In the genomic region with DNA sequence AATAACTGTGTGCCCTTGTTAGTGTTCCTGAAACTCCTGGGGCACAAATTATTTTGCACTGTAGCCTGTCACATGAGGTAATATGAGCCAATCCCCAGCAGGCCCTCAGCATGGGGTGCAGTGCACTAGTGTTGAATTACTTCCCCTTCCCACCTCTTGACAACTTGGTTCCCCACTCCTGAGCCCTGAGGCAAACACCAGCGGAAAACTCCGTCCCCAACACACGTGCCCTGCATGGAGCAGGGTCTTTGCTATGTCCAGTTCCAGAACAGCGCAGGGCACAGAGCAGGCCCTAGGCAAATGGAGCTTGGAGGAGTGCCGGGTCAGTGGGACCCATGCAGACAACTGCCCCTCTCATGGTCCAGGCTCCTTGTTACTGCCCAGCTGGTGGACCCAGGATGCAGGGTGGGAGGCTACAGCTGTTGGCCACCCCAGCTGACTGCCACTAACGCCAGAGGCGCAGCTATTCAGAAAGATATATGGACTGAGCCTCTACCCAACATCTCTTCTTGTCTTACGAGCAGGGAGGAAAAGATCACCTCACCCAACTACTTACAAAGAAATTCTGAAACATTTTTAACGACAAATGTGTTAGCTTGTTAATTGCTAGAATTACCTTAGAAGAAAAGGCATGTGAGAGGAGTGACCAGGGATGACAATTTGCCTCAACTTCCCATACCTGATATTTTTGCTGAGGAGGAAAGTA, we compare ENCODE assay signal across 2 cellular contexts.
TF ChIP-seq lines count a peak whose summit lies in the region.

No MANE protein-coding gene starts in this region.

TF ChIP-seq in HepG2, 621 proteins besides CTCF, POLR2A, EP300 and RAD21:
- TF ChIP-seq, protein P1, sequence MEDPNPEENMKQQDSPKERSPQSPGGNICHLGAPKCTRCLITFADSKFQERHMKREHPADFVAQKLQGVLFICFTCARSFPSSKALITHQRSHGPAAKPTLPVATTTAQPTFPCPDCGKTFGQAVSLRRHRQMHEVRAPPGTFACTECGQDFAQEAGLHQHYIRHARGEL (CRISPR knock-in tag; IDR thresholded peaks at IDR 0.05), result no peak
- TF ChIP-seq ZSCAN22 (CRISPR knock-in tag; IDR thresholded peaks at IDR 0.05) (no peak), ARHGAP35 (CRISPR knock-in tag; IDR thresholded peaks at IDR 0.05; ENCODE audit: borderline replicate concordance) (no peak), JUNB (CRISPR knock-in tag; IDR thresholded peaks at IDR 0.05; ENCODE audit: borderline replicate concordance) (no peak)
- TF ChIP-seq, protein P2, sequence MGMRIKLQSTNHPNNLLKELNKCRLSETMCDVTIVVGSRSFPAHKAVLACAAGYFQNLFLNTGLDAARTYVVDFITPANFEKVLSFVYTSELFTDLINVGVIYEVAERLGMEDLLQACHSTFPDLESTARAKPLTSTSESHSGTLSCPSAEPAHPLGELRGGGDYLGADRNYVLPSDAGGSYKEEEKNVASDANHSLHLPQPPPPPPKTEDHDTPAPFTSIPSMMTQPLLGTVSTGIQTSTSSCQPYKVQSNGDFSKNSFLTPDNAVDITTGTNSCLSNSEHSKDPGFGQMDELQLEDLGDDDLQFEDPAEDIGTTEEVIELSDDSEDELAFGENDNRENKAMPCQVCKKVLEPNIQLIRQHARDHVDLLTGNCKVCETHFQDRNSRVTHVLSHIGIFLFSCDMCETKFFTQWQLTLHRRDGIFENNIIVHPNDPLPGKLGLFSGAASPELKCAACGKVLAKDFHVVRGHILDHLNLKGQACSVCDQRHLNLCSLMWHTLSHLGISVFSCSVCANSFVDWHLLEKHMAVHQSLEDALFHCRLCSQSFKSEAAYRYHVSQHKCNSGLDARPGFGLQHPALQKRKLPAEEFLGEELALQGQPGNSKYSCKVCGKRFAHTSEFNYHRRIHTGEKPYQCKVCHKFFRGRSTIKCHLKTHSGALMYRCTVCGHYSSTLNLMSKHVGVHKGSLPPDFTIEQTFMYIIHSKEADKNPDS (CRISPR knock-in tag; IDR thresholded peaks at IDR 0.05), result no peak

TF ChIP-seq in GM12878, 131 proteins besides CTCF, POLR2A, EP300 and RAD21 (continued from another document):
- TF ChIP-seq, protein P3, sequence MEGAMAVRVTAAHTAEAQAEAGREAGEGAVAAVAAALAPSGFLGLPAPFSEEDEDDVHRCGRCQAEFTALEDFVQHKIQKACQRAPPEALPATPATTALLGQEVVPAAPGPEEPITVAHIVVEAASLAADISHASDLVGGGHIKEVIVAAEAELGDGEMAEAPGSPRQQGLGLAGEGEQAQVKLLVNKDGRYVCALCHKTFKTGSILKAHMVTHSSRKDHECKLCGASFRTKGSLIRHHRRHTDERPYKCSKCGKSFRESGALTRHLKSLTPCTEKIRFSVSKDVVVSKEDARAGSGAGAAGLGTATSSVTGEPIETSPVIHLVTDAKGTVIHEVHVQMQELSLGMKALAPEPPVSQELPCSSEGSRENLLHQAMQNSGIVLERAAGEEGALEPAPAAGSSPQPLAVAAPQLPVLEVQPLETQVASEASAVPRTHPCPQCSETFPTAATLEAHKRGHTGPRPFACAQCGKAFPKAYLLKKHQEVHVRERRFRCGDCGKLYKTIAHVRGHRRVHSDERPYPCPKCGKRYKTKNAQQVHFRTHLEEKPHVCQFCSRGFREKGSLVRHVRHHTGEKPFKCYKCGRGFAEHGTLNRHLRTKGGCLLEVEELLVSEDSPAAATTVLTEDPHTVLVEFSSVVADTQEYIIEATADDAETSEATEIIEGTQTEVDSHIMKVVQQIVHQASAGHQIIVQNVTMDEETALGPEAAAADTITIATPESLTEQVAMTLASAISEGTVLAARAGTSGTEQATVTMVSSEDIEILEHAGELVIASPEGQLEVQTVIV (IDR thresholded peaks at IDR 0.05; ENCODE audit: borderline replicate concordance, partially characterized antibody), result no peak
- TF ChIP-seq NFXL1 (IDR thresholded peaks at IDR 0.05; ENCODE audit: borderline replicate concordance) (no peak), ZZZ3 (IDR thresholded peaks at IDR 0.05; ENCODE audit: control insufficient read depth, insufficient read length, low read depth) (no peak), ASH2L (IDR thresholded peaks at IDR 0.05; ENCODE audit: borderline replicate concordance, low read depth) (no peak), POU2F2 (IDR thresholded peaks at IDR 0.05; ENCODE audit: borderline replicate concordance, low read depth, low read length) (no peak), CHD4 (IDR thresholded peaks at IDR 0.05) (no peak), KLF5 (IDR thresholded peaks at IDR 0.05; ENCODE audit: partially characterized antibody) (no peak), SREBF2 (IDR thresholded peaks at IDR 0.05; ENCODE audit: low read length) (no peak), ZNF217 (IDR thresholded peaks at IDR 0.05) (no peak), CREM (IDR thresholded peaks at IDR 0.05; ENCODE audit: low read depth) (no peak)
- TF ChIP-seq, protein P4, sequence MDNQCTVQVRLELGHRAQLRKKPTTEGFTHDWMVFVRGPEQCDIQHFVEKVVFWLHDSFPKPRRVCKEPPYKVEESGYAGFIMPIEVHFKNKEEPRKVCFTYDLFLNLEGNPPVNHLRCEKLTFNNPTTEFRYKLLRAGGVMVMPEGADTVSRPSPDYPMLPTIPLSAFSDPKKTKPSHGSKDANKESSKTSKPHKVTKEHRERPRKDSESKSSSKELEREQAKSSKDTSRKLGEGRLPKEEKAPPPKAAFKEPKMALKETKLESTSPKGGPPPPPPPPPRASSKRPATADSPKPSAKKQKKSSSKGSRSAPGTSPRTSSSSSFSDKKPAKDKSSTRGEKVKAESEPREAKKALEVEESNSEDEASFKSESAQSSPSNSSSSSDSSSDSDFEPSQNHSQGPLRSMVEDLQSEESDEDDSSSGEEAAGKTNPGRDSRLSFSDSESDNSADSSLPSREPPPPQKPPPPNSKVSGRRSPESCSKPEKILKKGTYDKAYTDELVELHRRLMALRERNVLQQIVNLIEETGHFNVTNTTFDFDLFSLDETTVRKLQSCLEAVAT (IDR thresholded peaks at IDR 0.05), result no peak
- TF ChIP-seq, protein P5, sequence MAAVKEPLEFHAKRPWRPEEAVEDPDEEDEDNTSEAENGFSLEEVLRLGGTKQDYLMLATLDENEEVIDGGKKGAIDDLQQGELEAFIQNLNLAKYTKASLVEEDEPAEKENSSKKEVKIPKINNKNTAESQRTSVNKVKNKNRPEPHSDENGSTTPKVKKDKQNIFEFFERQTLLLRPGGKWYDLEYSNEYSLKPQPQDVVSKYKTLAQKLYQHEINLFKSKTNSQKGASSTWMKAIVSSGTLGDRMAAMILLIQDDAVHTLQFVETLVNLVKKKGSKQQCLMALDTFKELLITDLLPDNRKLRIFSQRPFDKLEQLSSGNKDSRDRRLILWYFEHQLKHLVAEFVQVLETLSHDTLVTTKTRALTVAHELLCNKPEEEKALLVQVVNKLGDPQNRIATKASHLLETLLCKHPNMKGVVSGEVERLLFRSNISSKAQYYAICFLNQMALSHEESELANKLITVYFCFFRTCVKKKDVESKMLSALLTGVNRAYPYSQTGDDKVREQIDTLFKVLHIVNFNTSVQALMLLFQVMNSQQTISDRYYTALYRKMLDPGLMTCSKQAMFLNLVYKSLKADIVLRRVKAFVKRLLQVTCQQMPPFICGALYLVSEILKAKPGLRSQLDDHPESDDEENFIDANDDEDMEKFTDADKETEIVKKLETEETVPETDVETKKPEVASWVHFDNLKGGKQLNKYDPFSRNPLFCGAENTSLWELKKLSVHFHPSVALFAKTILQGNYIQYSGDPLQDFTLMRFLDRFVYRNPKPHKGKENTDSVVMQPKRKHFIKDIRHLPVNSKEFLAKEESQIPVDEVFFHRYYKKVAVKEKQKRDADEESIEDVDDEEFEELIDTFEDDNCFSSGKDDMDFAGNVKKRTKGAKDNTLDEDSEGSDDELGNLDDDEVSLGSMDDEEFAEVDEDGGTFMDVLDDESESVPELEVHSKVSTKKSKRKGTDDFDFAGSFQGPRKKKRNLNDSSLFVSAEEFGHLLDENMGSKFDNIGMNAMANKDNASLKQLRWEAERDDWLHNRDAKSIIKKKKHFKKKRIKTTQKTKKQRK (IDR thresholded peaks at IDR 0.05; ENCODE audit: low read depth, low read length), result no peak
- TF ChIP-seq, protein P6, sequence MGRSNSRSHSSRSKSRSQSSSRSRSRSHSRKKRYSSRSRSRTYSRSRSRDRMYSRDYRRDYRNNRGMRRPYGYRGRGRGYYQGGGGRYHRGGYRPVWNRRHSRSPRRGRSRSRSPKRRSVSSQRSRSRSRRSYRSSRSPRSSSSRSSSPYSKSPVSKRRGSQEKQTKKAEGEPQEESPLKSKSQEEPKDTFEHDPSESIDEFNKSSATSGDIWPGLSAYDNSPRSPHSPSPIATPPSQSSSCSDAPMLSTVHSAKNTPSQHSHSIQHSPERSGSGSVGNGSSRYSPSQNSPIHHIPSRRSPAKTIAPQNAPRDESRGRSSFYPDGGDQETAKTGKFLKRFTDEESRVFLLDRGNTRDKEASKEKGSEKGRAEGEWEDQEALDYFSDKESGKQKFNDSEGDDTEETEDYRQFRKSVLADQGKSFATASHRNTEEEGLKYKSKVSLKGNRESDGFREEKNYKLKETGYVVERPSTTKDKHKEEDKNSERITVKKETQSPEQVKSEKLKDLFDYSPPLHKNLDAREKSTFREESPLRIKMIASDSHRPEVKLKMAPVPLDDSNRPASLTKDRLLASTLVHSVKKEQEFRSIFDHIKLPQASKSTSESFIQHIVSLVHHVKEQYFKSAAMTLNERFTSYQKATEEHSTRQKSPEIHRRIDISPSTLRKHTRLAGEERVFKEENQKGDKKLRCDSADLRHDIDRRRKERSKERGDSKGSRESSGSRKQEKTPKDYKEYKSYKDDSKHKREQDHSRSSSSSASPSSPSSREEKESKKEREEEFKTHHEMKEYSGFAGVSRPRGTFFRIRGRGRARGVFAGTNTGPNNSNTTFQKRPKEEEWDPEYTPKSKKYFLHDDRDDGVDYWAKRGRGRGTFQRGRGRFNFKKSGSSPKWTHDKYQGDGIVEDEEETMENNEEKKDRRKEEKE (IDR thresholded peaks at IDR 0.05), result no peak
- TF ChIP-seq, protein P7, sequence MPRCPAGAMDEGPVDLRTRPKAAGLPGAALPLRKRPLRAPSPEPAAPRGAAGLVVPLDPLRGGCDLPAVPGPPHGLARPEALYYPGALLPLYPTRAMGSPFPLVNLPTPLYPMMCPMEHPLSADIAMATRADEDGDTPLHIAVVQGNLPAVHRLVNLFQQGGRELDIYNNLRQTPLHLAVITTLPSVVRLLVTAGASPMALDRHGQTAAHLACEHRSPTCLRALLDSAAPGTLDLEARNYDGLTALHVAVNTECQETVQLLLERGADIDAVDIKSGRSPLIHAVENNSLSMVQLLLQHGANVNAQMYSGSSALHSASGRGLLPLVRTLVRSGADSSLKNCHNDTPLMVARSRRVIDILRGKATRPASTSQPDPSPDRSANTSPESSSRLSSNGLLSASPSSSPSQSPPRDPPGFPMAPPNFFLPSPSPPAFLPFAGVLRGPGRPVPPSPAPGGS (IDR thresholded peaks at IDR 0.05; ENCODE audit: borderline replicate concordance, insufficient read depth, low read depth, low read length, poor library complexity, severe bottlenecking), result no peak
